Comparison of ENCODE assay signal across 8 cellular contexts in genomic region chr2:45653125-45653524, GRCh38. TPM values are rescaled to one million over a fixed set of nuclear protein-coding genes. Genes with fewer than 3 reads are reported as not detected.
DNase-seq lines count a peak whose midpoint lies in the region; ATAC-seq and TF ChIP-seq lines count a peak whose summit lies in the region.
"Had no signal": no experiment of that assay in that cellular context is flagged by ENCODE, and none has a peak within 500 bp of the region (broad histone marks: within the 10 kb centered on the region; RNA-seq: fewer than 3 reads in every experiment).

No MANE protein-coding gene starts in this region.

- TF ChIP-seq CTCF in GM12865 (IDR thresholded peaks at IDR 0.05; ENCODE audit: insufficient read depth, low read depth, low read length, missing control alignments) (no peak), fibroblast of pulmonary artery (IDR thresholded peaks at IDR 0.05; ENCODE audit: low read length, missing control alignments) (no peak)

- DNase-seq in GM12865 (ENCODE audit: low read depth) (no peak), T-helper 17 cell (no peak), fibroblast of pulmonary artery (ENCODE audit: low read depth) (no peak), amygdala (lab: John Stamatoyannopoulos, UW) (no peak), mesenteric fat pad (ENCODE audit: low spot score) (no peak)
- no peak for DNase-seq in effector memory CD4-positive, alpha-beta T cell
- DNase-seq: NCI-H1105 treated with DMSO at 0.1 percent for 48 hours had no signal

- peaks cover 24% of the 10 kb centered on the region for H3K4me1 Mint-ChIP-seq in T-helper 17 cell

- peaks cover 5% of the 10 kb centered on the region for H3K36me3 Mint-ChIP-seq in T-helper 17 cell (ENCODE audit: low read depth)

- peaks cover 0 to 3% (median 0%) of the 10 kb centered on the region in 3 donors for H3K36me3 ChIP-seq in skeletal muscle tissue (ENCODE audit: control insufficient read depth in 3 of 3, insufficient read depth in 3 of 3, low read length in 3 of 3)
- no peaks in the 10 kb centered on the region for H3K36me3 ChIP-seq in effector memory CD4-positive, alpha-beta T cell (ENCODE audit: control insufficient read depth, insufficient read depth, low read length)

- H3K9ac ChIP-seq in skeletal muscle tissue (ENCODE audit: low read depth in 1 of 3, low read length in 3 of 3) = peak overlapping the region in 2 of 3 donors; percentile 96 to 97

- H3K4me3 Mint-ChIP-seq in T-helper 17 cell = peak overlapping the region; percentile 90

- no peak for ATAC-seq in T-helper 17 cell

- H3K4me3 ChIP-seq in GM12865 (ENCODE audit: low read depth, low read length) (peak overlapping the region; percentile 75), fibroblast of pulmonary artery (replicated peaks; ENCODE audit: low read depth, low read length) (peak overlapping the region; percentile 84), skeletal muscle tissue (ENCODE audit: low read length in 3 of 3) (peak overlapping the region; percentile 82 to 88 (median 88))
- H3K4me3 ChIP-seq in effector memory CD4-positive, alpha-beta T cell (ENCODE audit: insufficient read depth, low read depth, low read length, poor library complexity, severe bottlenecking) = no peak overlapping the region

- H3K4me1 ChIP-seq in skeletal muscle tissue (ENCODE audit: control insufficient read depth in 3 of 3, insufficient read depth in 3 of 3, low read length in 3 of 3) = peaks cover 15 to 36% (median 23%) of the 10 kb centered on the region in 3 donors
- H3K4me1 ChIP-seq in effector memory CD4-positive, alpha-beta T cell (ENCODE audit: control insufficient read depth, insufficient read depth, low read length, poor library complexity, severe bottlenecking) = peaks cover 8% of the 10 kb centered on the region

- peak overlapping the region; percentile 86 for H3K27ac Mint-ChIP-seq in T-helper 17 cell

- H3K27me3 Mint-ChIP-seq in T-helper 17 cell = no peaks in the 10 kb centered on the region

- H3K9me3 ChIP-seq in T-helper 17 cell (ENCODE audit: control insufficient read depth, low read length, poor library complexity, severe bottlenecking) (no peaks in the 10 kb centered on the region), skeletal muscle tissue (ENCODE audit: control insufficient read depth in 3 of 3, low read length in 3 of 3) (no peaks in the 10 kb centered on the region)
- no peaks in the 10 kb centered on the region for H3K9me3 ChIP-seq in effector memory CD4-positive, alpha-beta T cell (ENCODE audit: control insufficient read depth, low read length)

- no peak overlapping the region for H3K27ac ChIP-seq in skeletal muscle tissue (ENCODE audit: low read depth, low read length)
- H3K27ac ChIP-seq in effector memory CD4-positive, alpha-beta T cell (ENCODE audit: insufficient read depth, low read length, poor library complexity, severe bottlenecking) = no peak overlapping the region

- H3K27me3 ChIP-seq in skeletal muscle tissue (ENCODE audit: control insufficient read depth in 3 of 3, insufficient read depth in 3 of 3, low read length in 3 of 3) = no peaks in the 10 kb centered on the region
- H3K27me3 ChIP-seq in effector memory CD4-positive, alpha-beta T cell (replicated peaks; ENCODE audit: control insufficient read depth, insufficient read depth, low read length, poor library complexity, severe bottlenecking) = no peaks in the 10 kb centered on the region

RNA-seq across cellular contexts. Expression of gene PRKCE, which starts 1.6 kb away (rescaled TPM):
- total RNA-seq in T-helper 17 cell (10 to 100 TPM; 17.6 to 23.7 TPM), skeletal muscle tissue (9.4 TPM), mesenteric fat pad (34.1 TPM)

RNA-seq across cellular contexts. Expression of gene SRBD1, which starts 42.1 kb away (rescaled TPM):
- total RNA-seq in T-helper 17 cell (10 to 100 TPM; 15.0 to 17.2 TPM), skeletal muscle tissue (57.9 TPM), mesenteric fat pad (11.7 TPM)
